ENCODE assay signal across 8 cellular contexts in the genomic region with DNA sequence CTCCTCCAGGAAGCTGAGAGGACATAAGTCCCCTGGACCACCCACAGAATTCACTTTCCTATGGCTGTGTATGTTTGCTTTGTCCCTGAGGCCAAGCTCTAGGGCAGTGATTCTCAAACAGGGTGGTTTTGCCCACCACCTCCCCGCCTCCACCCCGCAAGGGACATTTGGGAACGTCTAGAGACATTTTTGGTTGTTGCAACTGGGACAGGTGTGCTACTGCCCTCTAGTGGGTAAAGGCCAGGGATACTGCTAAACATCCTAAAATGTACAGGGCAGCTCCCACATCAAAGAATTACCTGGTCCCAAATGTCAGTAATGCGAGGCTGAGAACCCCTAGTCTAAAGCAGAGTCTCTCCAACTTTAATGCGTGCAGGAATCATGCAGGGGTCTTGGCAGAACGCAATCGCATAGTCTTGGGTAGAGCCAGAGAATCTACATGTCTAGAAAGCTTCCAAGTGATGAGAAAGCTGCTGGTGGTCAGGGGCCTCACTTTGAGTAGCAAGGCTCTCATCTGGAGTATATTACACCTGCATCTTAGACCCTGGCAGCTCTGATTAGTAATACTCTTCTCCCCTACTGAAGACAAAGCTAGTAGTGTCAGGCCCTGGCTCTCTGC. TPM values are rescaled to one million over a fixed set of nuclear protein-coding genes. Genes with fewer than 3 reads are reported as not detected.
DNase-seq lines count a peak whose midpoint lies in the region; ATAC-seq and TF ChIP-seq lines count a peak whose summit lies in the region.

No MANE protein-coding gene starts in this region.

- H3K27me3 ChIP-seq in Panc1 (ENCODE audit: control insufficient read depth, insufficient read depth, low read length) (no peaks in the 10 kb centered on the region), ovary (no peaks in the 10 kb centered on the region)

- H3K36me3 Mint-ChIP-seq in activated T-helper 17 cell treated with anti-CD3 and anti-CD28 coated beads, Interleukin-2, amount 50 U/mL, for 72 hours (ENCODE audit: low read depth): peaks cover 10% of the 10 kb centered on the region

- H3K4me1 Mint-ChIP-seq in activated T-helper 17 cell treated with anti-CD3 and anti-CD28 coated beads, Interleukin-2, amount 50 U/mL, for 72 hours: no peaks in the 10 kb centered on the region

- TF ChIP-seq EP300 in ovary (IDR thresholded peaks at IDR 0.05): no peak

- TF ChIP-seq CTCF in Panc1 (IDR thresholded peaks at IDR 0.05): peak; percentile 92
- peak; percentile 10 to 21 (median 16) for TF ChIP-seq CTCF in ovary (IDR thresholded peaks at IDR 0.05)

- 5 to 7% (median 7%) methylated on average over 7 of the region's 7 CpGs for WGBS in ovary, 3 donors

- intact Hi-C loops in Panc1 (cut with micrococcal nuclease; ENCODE audit: unreplicated experiment) (loop anchor here (2.0 to 10.0 kb wide), 2 partner anchors 51 to 81 kb away; no protein-coding TSS in a partner anchor), ovary (cut with DNase I) (loop anchor here (5.0 to 10.0 kb wide), 2 partner anchors 81 to 84 kb away; no protein-coding TSS in a partner anchor)

- CTCF ChIA-PET in Panc1 (lab: Charles Lee): interaction anchor here (0.6 to 3.9 kb wide), 7 partner anchors 8 to 198 kb away, joined by 3 to 19 read pairs (median 4); no protein-coding TSS in a partner anchor

- H3K27ac ChIP-seq in Panc1 (ENCODE audit: low read length) (no peak overlapping the region), ovary (no peak overlapping the region)

- POLR2A ChIA-PET in Panc1 (lab: Charles Lee): interaction anchor here (0.6 kb wide), 2 partner anchors 66 to 78 kb away, joined by 5 to 6 read pairs; no protein-coding TSS in a partner anchor

- no peak overlapping the region for H3K4me3 Mint-ChIP-seq in activated T-helper 17 cell treated with anti-CD3 and anti-CD28 coated beads, Interleukin-2, amount 50 U/mL, for 72 hours

- no peaks in the 10 kb centered on the region for H3K9me3 Mint-ChIP-seq in activated T-helper 17 cell treated with anti-CD3 and anti-CD28 coated beads, Interleukin-2, amount 50 U/mL, for 72 hours

- H3K4me3 ChIP-seq in Panc1 (ENCODE audit: low read depth in 2 of 2, low read length in 2 of 2) (no peak overlapping the region), ovary (no peak overlapping the region)

- DNase-seq in CMK (ENCODE audit: low read depth) (peak; percentile 27), HK-2 (ENCODE audit: unreplicated experiment) (peak; percentile 62), Panc1 (ENCODE audit: low read depth, low spot score) (peak; percentile 55), fibroblast of the conjunctiva (ENCODE audit: low read depth) (peak; percentile 53), ovary (peak in 4 of 5 donors; percentile 17 to 37 (median 31))

- H3K4me1 ChIP-seq in Panc1 (ENCODE audit: control insufficient read depth, insufficient read depth, low read length) (no peaks in the 10 kb centered on the region), ovary (ENCODE audit: insufficient read depth) (no peaks in the 10 kb centered on the region)

- H3K27me3 Mint-ChIP-seq in activated T-helper 17 cell treated with anti-CD3 and anti-CD28 coated beads, Interleukin-2, amount 50 U/mL, for 72 hours: peaks cover 30% of the 10 kb centered on the region

- TF ChIP-seq POLR2A in ovary (IDR thresholded peaks at IDR 0.05): no peak

- no peaks in the 10 kb centered on the region for H3K9me3 ChIP-seq in Panc1 (ENCODE audit: control insufficient read depth, insufficient read depth, low read depth, low read length)
- no peaks in the 10 kb centered on the region for H3K9me3 ChIP-seq in ovary

- no TSS peak for BruUV-seq in Panc1 (replicated peaks; lab: Mats Ljungman, UMichigan)

- in situ Hi-C loops in Panc1 (cut with HindIII; ENCODE audit: low pct_unique_long_range_greater_than_20kb, low sequenced_read_pairs): no loop called here

- H3K36me3 ChIP-seq in Panc1 (ENCODE audit: control insufficient read depth, insufficient read depth, low read length): no peaks in the 10 kb centered on the region
- no peaks in the 10 kb centered on the region for H3K36me3 ChIP-seq in ovary

- H3K27ac Mint-ChIP-seq in activated T-helper 17 cell treated with anti-CD3 and anti-CD28 coated beads, Interleukin-2, amount 50 U/mL, for 72 hours: no peak overlapping the region

- ATAC-seq in Panc1 (peak; percentile 76), HG03159 (IDR thresholded peaks at IDR 0.05; ENCODE audit: unreplicated experiment) (no peak), HG03108 (IDR thresholded peaks at IDR 0.05; ENCODE audit: unreplicated experiment) (no peak)
- peak; percentile 55 for ATAC-seq in activated T-helper 17 cell treated with anti-CD3 and anti-CD28 coated beads, Interleukin-2, amount 50 U/mL, for 72 hours (replicated peaks)

RNA-seq across cellular contexts. Expression of a gene that starts 5.1 kb away (rescaled TPM):
- not detected for total RNA-seq in Panc1 (2021; ENCODE audit: unreplicated experiment)
- 0.05 TPM for polyA plus RNA-seq in Panc1 (2012; ENCODE audit: insufficient read length)
- under 1 TPM; 0.15 to 0.24 TPM for total RNA-seq in activated T-helper 17 cell treated with anti-CD3 and anti-CD28 coated beads, Interleukin-2, amount 50 U/mL, for 72 hours
- total RNA-seq in ovary: not detected
- polyA plus RNA-seq in ovary: under 1 TPM; 0.02 to 0.80 TPM

RNA-seq across cellular contexts. Expression of a gene that starts 19.1 kb away (rescaled TPM):
- total RNA-seq in Panc1 (2021; ENCODE audit: unreplicated experiment) (not detected), ovary (not detected)
- polyA plus RNA-seq in Panc1 (2012; ENCODE audit: insufficient read length): not detected
- total RNA-seq in activated T-helper 17 cell treated with anti-CD3 and anti-CD28 coated beads, Interleukin-2, amount 50 U/mL, for 72 hours: 1 to 10 TPM in 1 of 2 donors, not detected in 1; 5.4 TPM
- not detected for polyA plus RNA-seq in ovary

RNA-seq across cellular contexts. Expression of a gene that starts 28.4 kb away (rescaled TPM):
- total RNA-seq in Panc1 (2021; ENCODE audit: unreplicated experiment): not detected
- polyA plus RNA-seq in Panc1 (2012; ENCODE audit: insufficient read length): not detected
- total RNA-seq in activated T-helper 17 cell treated with anti-CD3 and anti-CD28 coated beads, Interleukin-2, amount 50 U/mL, for 72 hours: not detected
- not detected for total RNA-seq in ovary
- polyA plus RNA-seq in ovary: not detected

Comparison
In these comparisons a context has a peak if more than half of its experiments do, and no peak if none do; other contexts are left out.
1. ATAC-seq: peak in Panc1 (single experiment) and activated T-helper 17 cell treated with anti-CD3 and anti-CD28 coated beads, Interleukin-2, amount 50 U/mL, for 72 hours (single experiment); none in HG03159 (single experiment) and HG03108 (single experiment).
2. Peak in every context shown above with its lines, with median percentiles within 50 percentile points of each other: DNase-seq.